Comparison of ENCODE assay signal across 22 cellular contexts in the genomic region with DNA sequence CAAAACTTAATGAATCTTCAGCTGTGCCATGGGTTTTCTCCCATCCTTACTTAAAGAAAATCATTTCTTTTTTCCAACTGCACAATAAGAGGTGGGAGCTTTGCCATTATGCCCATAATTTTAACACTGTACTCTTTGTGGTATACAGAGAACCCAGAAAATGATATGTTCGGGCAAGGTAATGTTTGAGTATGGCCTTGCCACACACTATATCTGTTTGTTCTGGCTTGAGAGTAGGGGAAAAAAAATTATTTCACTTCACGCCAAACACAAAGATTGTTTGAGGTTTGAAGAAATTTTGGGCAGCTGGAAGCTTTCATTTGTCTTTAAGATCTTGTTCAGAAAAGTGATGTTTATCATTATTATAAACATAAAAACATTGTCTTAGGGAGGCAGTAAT.
DNase-seq lines count a peak whose midpoint lies in the region; ATAC-seq, FAIRE-seq and TF ChIP-seq lines count a peak whose summit lies in the region.
"Had no signal": no experiment of that assay in that cellular context is flagged by ENCODE, and none has a peak within 500 bp of the region (broad histone marks: within the 10 kb centered on the region; RNA-seq: fewer than 3 reads in every experiment).

No MANE protein-coding gene starts in this region.

- no peak overlapping the region for H4K8ac ChIP-seq in mesendoderm (ENCODE audit: low read depth, low read length)

- no peak for FAIRE-seq in HepG2 (lab: Jason Lieb, UNC)
- FAIRE-seq: A204.1, GM12878 had no signal

- peaks cover 91% of the 10 kb centered on the region for H3K79me2 ChIP-seq in HepG2 (ENCODE audit: insufficient read depth, low read length)
- H3K79me2 ChIP-seq in mesendoderm (ENCODE audit: control insufficient read depth, insufficient read depth, low read length), result no peaks in the 10 kb centered on the region

- H3K9me3 ChIP-seq in HepG2 (ENCODE audit: low read length) (no peaks in the 10 kb centered on the region), psoas muscle (no peaks in the 10 kb centered on the region)
- H3K9me3 ChIP-seq: BE2C had no signal

- H2BK15ac ChIP-seq in mesendoderm (replicated peaks; ENCODE audit: low read depth), result no peak overlapping the region

- DNase-seq in left lobe of liver (ENCODE audit: low spot score) (no peak), HepG2 (ENCODE audit: low spot score) (no peak), psoas muscle (no peak), immature natural killer cell (no peak), NCI-H187 treated with DMSO at 0.1 percent for 48 hours (lab: John Stamatoyannopoulos, UW) (no peak), mesendoderm (no peak)
- DNase-seq: ACHN; BE2C; C1 segment of cervical spinal cord; CD4-positive, CD25-positive, alpha-beta regulatory T cell; CD8-positive, alpha-beta memory T cell; COR-L47; DMS 273 treated with DMSO at 0.1 percent for 48 hours; DMS53; DND-41; EL; GOT3; H7; HFFc6 had no signal

- H3K27me3 ChIP-seq in HepG2 (ENCODE audit: control insufficient read depth in 1 of 2, insufficient read depth in 2 of 2, low read length in 2 of 2), result no peaks in the 10 kb centered on the region
- no peaks in the 10 kb centered on the region for H3K27me3 ChIP-seq in psoas muscle (ENCODE audit: insufficient read depth in 3 of 3, low read length in 2 of 3)
- no peaks in the 10 kb centered on the region for H3K27me3 ChIP-seq in mesendoderm (ENCODE audit: insufficient read depth, low read length, poor library complexity)
- H3K27me3 ChIP-seq: BE2C had no signal

- H3K36me3 Mint-ChIP-seq in immature natural killer cell, result no peaks in the 10 kb centered on the region
- H3K36me3 Mint-ChIP-seq: CD4-positive, CD25-positive, alpha-beta regulatory T cell had no signal

- no peak overlapping the region for H3K56ac ChIP-seq in mesendoderm (ENCODE audit: low read length)

- H3K23ac ChIP-seq in mesendoderm (ENCODE audit: low read length), result no peak overlapping the region

- H3K27ac Mint-ChIP-seq in immature natural killer cell, result no peak overlapping the region
- H3K27ac Mint-ChIP-seq: CD4-positive, CD25-positive, alpha-beta regulatory T cell; CD8-positive, alpha-beta memory T cell; HFFc6 had no signal

- CTCF ChIA-PET in HepG2 (lab: Yijun Ruan, JAX; ENCODE audit: low intra/inter-chr PET ratio, low total read pairs), result no interaction called here

- in situ Hi-C loops in HepG2 (cut with HindIII; ENCODE audit: extremely low pct_ligation_motif_present, low pct_unique_long_range_greater_than_20kb), result loop anchor here (5.0 to 25.0 kb wide), 2 partner anchors 276 to 299 kb away; a partner anchor contains a TSS

- H3K27ac ChIP-seq in HepG2 (ENCODE audit: extremely low read length, insufficient read depth, low read length) (no peak overlapping the region), psoas muscle (peak overlapping the region; percentile 50), mesendoderm (ENCODE audit: low read depth, low read length) (no peak overlapping the region)

- no peak overlapping the region for H3K18ac ChIP-seq in mesendoderm (ENCODE audit: low read length)

- intact Hi-C loops in HepG2 (cut with micrococcal nuclease; ENCODE audit: unreplicated experiment), result loop anchor here (5.0 kb wide), 2 partner anchors 61 to 276 kb away; no protein-coding TSS in a partner anchor
- intact Hi-C loops in psoas muscle (cut with DNase I), result no loop called here

- no peaks in the 10 kb centered on the region for H3K4me1 Mint-ChIP-seq in immature natural killer cell
- H3K4me1 Mint-ChIP-seq: CD8-positive, alpha-beta memory T cell had no signal

- H4K20me1 ChIP-seq in HepG2 (ENCODE audit: insufficient read depth, low read length), result peaks cover 36% of the 10 kb centered on the region; the same call in 1 of the 2 replicates

- no peaks in the 10 kb centered on the region for H3K79me1 ChIP-seq in mesendoderm (ENCODE audit: low read length)

- no peak overlapping the region for H2AK5ac ChIP-seq in mesendoderm (ENCODE audit: low read length)

- H3K9me3 Mint-ChIP-seq in immature natural killer cell, result no peaks in the 10 kb centered on the region
- H3K9me3 Mint-ChIP-seq: CD4-positive, CD25-positive, alpha-beta regulatory T cell; CD8-positive, alpha-beta memory T cell; HFFc6 had no signal

- no peak for TF ChIP-seq EP300 in HepG2 (IDR thresholded peaks at IDR 0.05; ENCODE audit: low read depth in 2 of 2, low read length in 2 of 2)
- TF ChIP-seq EP300 in HepG2 (CRISPR knock-in tag; IDR thresholded peaks at IDR 0.05; ENCODE audit: borderline replicate concordance), result no peak

- no peak overlapping the region for H3K4me3 ChIP-seq in HepG2 (replicated peaks in 1 of 3; ENCODE audit: insufficient read depth in 1 of 3, low read depth in 2 of 3, low read length in 3 of 3)
- no peak overlapping the region for H3K4me3 ChIP-seq in psoas muscle
- no peak overlapping the region for H3K4me3 ChIP-seq in mesendoderm (ENCODE audit: low read length)
- H3K4me3 ChIP-seq: GM12878 had no signal

- no peak overlapping the region for H2AFZ ChIP-seq in HepG2 (ENCODE audit: low read length)

- H3K4ac ChIP-seq in mesendoderm (ENCODE audit: low read depth, low read length), result no peak overlapping the region

- TF ChIP-seq POLR2A in HepG2 (IDR thresholded peaks at IDR 0.05; ENCODE audit: insufficient read depth in 1 of 2, low read depth in 2 of 2, low read length in 2 of 2), result no peak

- no peak overlapping the region for H2BK120ac ChIP-seq in mesendoderm (ENCODE audit: low read depth, low read length)

- no peak overlapping the region for H2BK5ac ChIP-seq in mesendoderm (ENCODE audit: low read length)

- TF ChIP-seq RAD21 in HepG2 (CRISPR knock-in tag; IDR thresholded peaks at IDR 0.05), result no peak

- POLR2A ChIA-PET in HepG2 (lab: Yijun Ruan, JAX), result no interaction called here

- peaks cover 0 to 3% (median 0%) of the 10 kb centered on the region in 3 donors for H3K27me3 Mint-ChIP-seq in immature natural killer cell (ENCODE audit: low read depth in 3 of 3)
- H3K27me3 Mint-ChIP-seq: CD4-positive, CD25-positive, alpha-beta regulatory T cell had no signal

- H3K4me1 ChIP-seq in HepG2 (ENCODE audit: insufficient read depth, low read length) (peaks cover 97% of the 10 kb centered on the region), psoas muscle (peaks cover 50% of the 10 kb centered on the region), mesendoderm (ENCODE audit: control insufficient read depth, low read depth, low read length) (no peaks in the 10 kb centered on the region)

- ATAC-seq in left lobe of liver, result peak; percentile 20
- ATAC-seq in HepG2, result no peak
- no peak for ATAC-seq in psoas muscle
- ATAC-seq: GM12878, HCT116 had no signal

- no TSS peak for BruUV-seq in HepG2 (replicated peaks; lab: Mats Ljungman, UMichigan)

- H3K4me2 ChIP-seq in HepG2 (ENCODE audit: low read depth, low read length) (peak overlapping the region; percentile 9; the same call in 1 of the 2 replicates), mesendoderm (ENCODE audit: low read length) (no peak overlapping the region)

- no peak overlapping the region for H4K5ac ChIP-seq in mesendoderm (ENCODE audit: low read length)

- 45% methylated on average over 2 of the region's 2 CpGs for WGBS in HepG2 (ENCODE audit: low lambda C conversion rate)
- WGBS in psoas muscle, 3 donors, result 92 to 99% (median 97%) methylated on average over 2 of the region's 2 CpGs
- WGBS in mesendoderm (ENCODE audit: extremely low coverage, insufficient coverage, low lambda C conversion rate), result no CpG with 5 or more reads among the region's 2 CpGs

- no peak overlapping the region for H3K4me3 Mint-ChIP-seq in immature natural killer cell
- H3K4me3 Mint-ChIP-seq: CD4-positive, CD25-positive, alpha-beta regulatory T cell; CD8-positive, alpha-beta memory T cell; HFFc6 had no signal

- H3K36me3 ChIP-seq in HepG2 (replicated peaks in 1 of 2; ENCODE audit: control insufficient read depth in 1 of 2, insufficient read depth in 2 of 2, low read length in 2 of 2) (no peaks in the 10 kb centered on the region), psoas muscle (ENCODE audit: insufficient read depth in 1 of 2, low read depth in 1 of 2) (no peaks in the 10 kb centered on the region), mesendoderm (ENCODE audit: control insufficient read depth, insufficient read depth, low read length) (no peaks in the 10 kb centered on the region)
- H3K36me3 ChIP-seq: BE2C had no signal

- TF ChIP-seq CTCF in HepG2 (CRISPR knock-in tag; IDR thresholded peaks at IDR 0.05) (no peak), psoas muscle (IDR thresholded peaks at IDR 0.05) (no peak)

- no peak overlapping the region for H3K9ac ChIP-seq in HepG2 (ENCODE audit: insufficient read depth, low read depth, low read length)
- H3K9ac ChIP-seq in mesendoderm (ENCODE audit: low read length), result no peak overlapping the region

TF ChIP-seq in HepG2, 621 proteins besides CTCF, POLR2A, EP300 and RAD21 (continues in another document):
- TF ChIP-seq ONECUT2 (CRISPR knock-in tag; IDR thresholded peaks at IDR 0.05) (no peak), IKZF1 (IDR thresholded peaks at IDR 0.05) (no peak), AHR (CRISPR knock-in tag; IDR thresholded peaks at IDR 0.05) (no peak), ZNF263 (CRISPR knock-in tag; IDR thresholded peaks at IDR 0.05) (no peak), FOXP1 (IDR thresholded peaks at IDR 0.05) (no peak), FOXP1 (CRISPR knock-in tag; IDR thresholded peaks at IDR 0.05) (no peak)
- TF ChIP-seq, protein P1, sequence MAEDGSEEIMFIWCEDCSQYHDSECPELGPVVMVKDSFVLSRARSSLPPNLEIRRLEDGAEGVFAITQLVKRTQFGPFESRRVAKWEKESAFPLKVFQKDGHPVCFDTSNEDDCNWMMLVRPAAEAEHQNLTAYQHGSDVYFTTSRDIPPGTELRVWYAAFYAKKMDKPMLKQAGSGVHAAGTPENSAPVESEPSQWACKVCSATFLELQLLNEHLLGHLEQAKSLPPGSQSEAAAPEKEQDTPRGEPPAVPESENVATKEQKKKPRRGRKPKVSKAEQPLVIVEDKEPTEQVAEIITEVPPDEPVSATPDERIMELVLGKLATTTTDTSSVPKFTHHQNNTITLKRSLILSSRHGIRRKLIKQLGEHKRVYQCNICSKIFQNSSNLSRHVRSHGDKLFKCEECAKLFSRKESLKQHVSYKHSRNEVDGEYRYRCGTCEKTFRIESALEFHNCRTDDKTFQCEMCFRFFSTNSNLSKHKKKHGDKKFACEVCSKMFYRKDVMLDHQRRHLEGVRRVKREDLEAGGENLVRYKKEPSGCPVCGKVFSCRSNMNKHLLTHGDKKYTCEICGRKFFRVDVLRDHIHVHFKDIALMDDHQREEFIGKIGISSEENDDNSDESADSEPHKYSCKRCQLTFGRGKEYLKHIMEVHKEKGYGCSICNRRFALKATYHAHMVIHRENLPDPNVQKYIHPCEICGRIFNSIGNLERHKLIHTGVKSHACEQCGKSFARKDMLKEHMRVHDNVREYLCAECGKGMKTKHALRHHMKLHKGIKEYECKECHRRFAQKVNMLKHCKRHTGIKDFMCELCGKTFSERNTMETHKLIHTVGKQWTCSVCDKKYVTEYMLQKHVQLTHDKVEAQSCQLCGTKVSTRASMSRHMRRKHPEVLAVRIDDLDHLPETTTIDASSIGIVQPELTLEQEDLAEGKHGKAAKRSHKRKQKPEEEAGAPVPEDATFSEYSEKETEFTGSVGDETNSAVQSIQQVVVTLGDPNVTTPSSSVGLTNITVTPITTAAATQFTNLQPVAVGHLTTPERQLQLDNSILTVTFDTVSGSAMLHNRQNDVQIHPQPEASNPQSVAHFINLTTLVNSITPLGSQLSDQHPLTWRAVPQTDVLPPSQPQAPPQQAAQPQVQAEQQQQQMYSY (CRISPR knock-in tag; IDR thresholded peaks at IDR 0.05), result no peak
